7 cellular contexts compared by ENCODE assay signal in the genomic region with DNA sequence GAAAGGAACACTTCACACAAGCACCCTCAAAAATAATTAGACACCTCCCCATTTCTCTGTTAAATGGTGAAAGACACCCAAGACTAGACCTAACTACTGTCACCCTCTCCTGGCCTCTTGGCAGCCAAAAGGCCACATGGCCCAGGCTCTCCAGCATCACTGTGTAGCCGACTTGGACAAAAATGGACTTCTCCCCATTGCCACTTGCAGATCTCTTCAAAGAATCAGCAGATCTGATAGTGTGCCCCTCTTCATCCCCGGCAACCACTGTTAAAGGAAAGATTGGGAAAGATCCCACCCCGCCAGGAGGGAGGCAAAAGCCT. TPM values are rescaled to one million over a fixed set of nuclear protein-coding genes. Genes with fewer than 3 reads are reported as not detected.
A peak's percentile ranks its signal among the peaks of the same experiment; 100 is the strongest.
DNase-seq lines count a peak whose midpoint lies in the region; ATAC-seq and TF ChIP-seq lines count a peak whose summit lies in the region.

No MANE protein-coding gene starts in this region.

- no peaks in the 10 kb centered on the region for H3K27me3 Mint-ChIP-seq in progenitor cell of endocrine pancreas

- H3K27me3 ChIP-seq in HAP-1 (ENCODE audit: low read depth) (no peaks in the 10 kb centered on the region), esophagus muscularis mucosa (no peaks in the 10 kb centered on the region)

- in situ Hi-C loops in HAP-1 (cut with MboI; ENCODE audit: low sequenced_read_pairs), result no loop called here

- no peak for ATAC-seq in GM18873 (IDR thresholded peaks at IDR 0.05; ENCODE audit: low FRiP score, unreplicated experiment)

- H3K27ac ChIP-seq in RWPE1 (peak overlapping the region; percentile 91), esophagus muscularis mucosa (replicated peaks in 1 of 4) (peak overlapping the region; percentile 88 to 95 (median 90))

- peak overlapping the region; percentile 86 for H3K27ac Mint-ChIP-seq in progenitor cell of endocrine pancreas

- POLR2A ChIA-PET in RWPE1 (lab: Yijun Ruan, JAX; ENCODE audit: low non-redundant PET), result no interaction called here

- TF ChIP-seq POLR2A in esophagus muscularis mucosa (IDR thresholded peaks at IDR 0.05; ENCODE audit: low read depth), result no peak

- peaks cover 22% of the 10 kb centered on the region for H3K4me1 ChIP-seq in HAP-1
- peaks cover 0 to 38% (median 30%) of the 10 kb centered on the region in 4 donors for H3K4me1 ChIP-seq in esophagus muscularis mucosa

- no peaks in the 10 kb centered on the region for H3K9me3 ChIP-seq in HAP-1
- no peaks in the 10 kb centered on the region for H3K9me3 ChIP-seq in esophagus muscularis mucosa

- peak overlapping the region; percentile 99 for H3K4me3 Mint-ChIP-seq in progenitor cell of endocrine pancreas (ENCODE audit: low read depth)

- WGBS in esophagus muscularis mucosa, result 63% methylated on average over 2 of the region's 3 CpGs

- H3K4me3 ChIP-seq in HAP-1 (peak overlapping the region; percentile 91), esophagus muscularis mucosa (peak overlapping the region; percentile 64 to 71 (median 67))

- TF ChIP-seq CTCF in RWPE1 (conservative IDR thresholded peaks at IDR 0.05; ENCODE audit: low read depth) (no peak), esophagus muscularis mucosa (IDR thresholded peaks at IDR 0.05) (no peak), progenitor cell of endocrine pancreas (IDR thresholded peaks at IDR 0.05; ENCODE audit: unreplicated experiment) (no peak)

- CTCF ChIA-PET in RWPE1 (lab: Yijun Ruan, JAX), result no interaction called here

- TF ChIP-seq EP300 in esophagus muscularis mucosa (IDR thresholded peaks at IDR 0.05), result no peak

- H3K36me3 ChIP-seq in HAP-1 (replicated peaks), result peaks cover 36% of the 10 kb centered on the region
- no peaks in the 10 kb centered on the region for H3K36me3 ChIP-seq in esophagus muscularis mucosa

- H3K4me1 Mint-ChIP-seq in progenitor cell of endocrine pancreas (ENCODE audit: low read depth), result peaks cover 18% of the 10 kb centered on the region

- peaks cover 10% of the 10 kb centered on the region for H3K9me3 Mint-ChIP-seq in progenitor cell of endocrine pancreas (ENCODE audit: low read depth)

- peaks cover 1% of the 10 kb centered on the region for H3K36me3 Mint-ChIP-seq in progenitor cell of endocrine pancreas (ENCODE audit: insufficient read depth)

- DNase-seq in HAP-1 (ENCODE audit: low spot score in 2 of 2) (no peak), RWPE1 (ENCODE audit: low spot score) (no peak), esophagus muscularis mucosa (ENCODE audit: extremely low spot score) (no peak), progenitor cell of endocrine pancreas (ENCODE audit: low spot score, unreplicated experiment) (no peak), SKM-1 (lab: John Stamatoyannopoulos, UW; ENCODE audit: unreplicated experiment) (no peak), OCI-M2 (lab: John Stamatoyannopoulos, UW; ENCODE audit: unreplicated experiment) (no peak)

- intact Hi-C loops in esophagus muscularis mucosa (cut with DNase I), result no loop called here

RNA-seq across cellular contexts. Expression of gene MID1IP1, which starts 2.0 kb away (rescaled TPM):
- total RNA-seq in esophagus muscularis mucosa, result 100 to 1,000 TPM in 1 of 4 donors, 10 to 100 TPM in 3; 51.5 to 119 (median 69.0) TPM
- 29.7 and 31.1 TPM in 2 replicates for total RNA-seq in progenitor cell of endocrine pancreas
